In genomic region chr22:45330548-45330947, GRCh38 we compare ENCODE assay signal across 25 cellular contexts. TPM values are rescaled to one million over a fixed set of nuclear protein-coding genes. Genes with fewer than 3 reads are reported as not detected.
"Had no signal": no experiment of that assay in that cellular context is flagged by ENCODE, and none has a peak within 500 bp of the region (broad histone marks: within the 10 kb centered on the region; RNA-seq: fewer than 3 reads in every experiment).

No MANE protein-coding gene starts in this region.

- H3K4me3 ChIP-seq: cardiac muscle cell, Peyer's patch, SK-N-MC had no signal

- H3K27me3 ChIP-seq: brain microvascular endothelial cell, cardiac muscle cell, Peyer's patch had no signal

- H3K27me3 Mint-ChIP-seq: activated CD4-positive, alpha-beta memory T cell treated with anti-CD3 and anti-CD28 coated beads for 36 hours; activated CD4-positive, alpha-beta T cell treated with anti-CD3 and anti-CD28 coated beads, Interleukin-2, amount 10 ng/mL, durations not matched to agents 7 days and 5 days; activated naive CD4-positive, alpha-beta T cell treated with anti-CD3 and anti-CD28 coated beads, Interleukin-2, amount 10 ng/mL, durations not matched to agents 7 days and 5 days; activated naive CD8-positive, alpha-beta T cell treated with anti-CD3 and anti-CD28 coated beads for 36 hours; T-cell had no signal

- H3K9me3 ChIP-seq: Peyer's patch had no signal

- DNase-seq: activated CD4-positive, alpha-beta memory T cell treated with anti-CD3 and anti-CD28 coated beads for 36 hours; activated CD4-positive, alpha-beta T cell treated with anti-CD3 and anti-CD28 coated beads, Interleukin-2, amount 10 ng/mL, durations not matched to agents 7 days and 5 days; activated CD4-positive, CD25-positive, alpha-beta regulatory T cell; activated CD8-positive, alpha-beta memory T cell treated with anti-CD3 and anti-CD28 coated beads for 24 hours; activated gamma-delta T cell treated with Interleukin-2 at 50 U/mL for 16 hours; activated naive CD4-positive, alpha-beta T cell treated with anti-CD3 and anti-CD28 coated beads, Interleukin-2, amount 10 ng/mL, durations not matched to agents 7 days and 5 days; activated naive CD8-positive, alpha-beta T cell treated with anti-CD3 and anti-CD28 coated beads for 36 hours; activated T-cell treated with anti-CD3 and anti-CD28 coated beads, Interleukin-2, amount 50 U/mL, for 4 hours; brain microvascular endothelial cell; Kasumi-1; KBM-7; NCI-H1105 treated with DMSO at 0.1 percent for 48 hours; NCI-H1436 treated with DMSO at 0.1 percent for 48 hours; NCI-H187 treated with DMSO at 0.1 percent for 48 hours; NCI-H2081 treated with DMSO at 0.1 percent for 48 hours; NCI-H446; NCI-H524; SIG-M5; T-cell had no signal

- H3K9me3 Mint-ChIP-seq: activated CD4-positive, alpha-beta memory T cell treated with anti-CD3 and anti-CD28 coated beads for 36 hours; activated CD4-positive, alpha-beta T cell treated with anti-CD3 and anti-CD28 coated beads, Interleukin-2, amount 10 ng/mL, durations not matched to agents 7 days and 5 days; activated naive CD4-positive, alpha-beta T cell treated with anti-CD3 and anti-CD28 coated beads, Interleukin-2, amount 10 ng/mL, durations not matched to agents 7 days and 5 days; activated naive CD8-positive, alpha-beta T cell treated with anti-CD3 and anti-CD28 coated beads for 36 hours; activated T-cell treated with anti-CD3 and anti-CD28 coated beads, Interleukin-2, amount 50 U/mL, for 4 hours; activated T-helper 2 cell treated with anti-CD3 and anti-CD28 coated beads, Interferon-gamma antibody, Interleukin-2, Interleukin-4, amounts not matched to agents 10 μg/mL and 5 μg/mL and 100 μg/mL, durations not matched to agents 14 hours and 24 hours and 36 hours; T-cell had no signal

- H3K4me1 ChIP-seq: Peyer's patch had no signal

- ATAC-seq: activated T-cell treated with anti-CD3 and anti-CD28 coated beads, Interleukin-2, amount 50 U/mL, for 4 hours had no signal

- H3K4me3 Mint-ChIP-seq: activated CD4-positive, alpha-beta memory T cell treated with anti-CD3 and anti-CD28 coated beads for 36 hours; activated CD4-positive, alpha-beta T cell treated with anti-CD3 and anti-CD28 coated beads, Interleukin-2, amount 10 ng/mL, durations not matched to agents 7 days and 5 days; activated naive CD4-positive, alpha-beta T cell treated with anti-CD3 and anti-CD28 coated beads, Interleukin-2, amount 10 ng/mL, durations not matched to agents 7 days and 5 days; activated naive CD8-positive, alpha-beta T cell treated with anti-CD3 and anti-CD28 coated beads for 36 hours; activated T-cell treated with anti-CD3 and anti-CD28 coated beads, Interleukin-2, amount 50 U/mL, for 4 hours; T-cell had no signal

- H3K27ac ChIP-seq: brain microvascular endothelial cell, cardiac muscle cell, Peyer's patch, SK-N-MC had no signal

- H3K27ac Mint-ChIP-seq: activated naive CD8-positive, alpha-beta T cell treated with anti-CD3 and anti-CD28 coated beads for 36 hours; activated T-helper 2 cell treated with anti-CD3 and anti-CD28 coated beads, Interferon-gamma antibody, Interleukin-2, Interleukin-4, amounts not matched to agents 10 μg/mL and 5 μg/mL and 100 μg/mL, durations not matched to agents 14 hours and 24 hours and 36 hours; T-cell had no signal

RNA-seq across cellular contexts. Expression of gene UPK3A, which starts 45.8 kb away (rescaled TPM):
- total RNA-seq: activated CD4-positive, alpha-beta memory T cell treated with anti-CD3 and anti-CD28 coated beads for 36 hours; activated CD4-positive, alpha-beta T cell treated with anti-CD3 and anti-CD28 coated beads, Interleukin-2, amount 10 ng/mL, durations not matched to agents 7 days and 5 days; activated naive CD8-positive, alpha-beta T cell treated with anti-CD3 and anti-CD28 coated beads for 36 hours; activated T-cell treated with anti-CD3 and anti-CD28 coated beads, Interleukin-2, amount 50 U/mL, for 4 hours; activated T-helper 2 cell treated with anti-CD3 and anti-CD28 coated beads, Interferon-gamma antibody, Interleukin-2, Interleukin-4, amounts not matched to agents 10 μg/mL and 5 μg/mL and 100 μg/mL, durations not matched to agents 14 hours and 24 hours and 36 hours; T-cell; T-helper 2 cell treated with Interferon-gamma antibody and Interleukin-4, amounts not matched to agents 100 ng/mL and 5 ng/mL, for 36 hours had no signal
- polyA plus RNA-seq: adipose tissue, cardiac muscle cell had no signal
